In the genomic region with DNA sequence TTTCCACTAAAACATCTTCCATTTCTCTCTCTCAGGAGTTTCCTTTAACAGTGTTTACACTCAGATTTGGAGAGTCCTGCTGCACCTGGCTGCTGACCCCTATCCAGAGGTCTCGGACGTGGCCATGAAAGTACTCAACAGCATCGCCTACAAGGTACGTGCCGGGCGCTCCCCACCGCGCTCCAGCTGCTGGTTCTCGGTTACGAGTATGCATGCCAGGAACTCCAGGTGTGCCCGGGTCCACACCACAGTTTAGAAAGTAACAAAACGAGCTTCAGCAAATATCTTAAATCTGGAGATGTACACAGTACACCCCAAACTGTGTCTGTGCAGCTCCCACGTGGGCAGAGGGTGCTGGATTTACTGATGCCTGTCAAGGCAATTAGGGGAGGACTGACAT, we compare ENCODE assay signal across 1 cellular context.
TF ChIP-seq lines count a peak whose summit lies in the region.

No MANE protein-coding gene starts in this region.

TF ChIP-seq in GM12878, 131 proteins besides CTCF, POLR2A, EP300 and RAD21 (continued from another document):
- TF ChIP-seq, protein P1, sequence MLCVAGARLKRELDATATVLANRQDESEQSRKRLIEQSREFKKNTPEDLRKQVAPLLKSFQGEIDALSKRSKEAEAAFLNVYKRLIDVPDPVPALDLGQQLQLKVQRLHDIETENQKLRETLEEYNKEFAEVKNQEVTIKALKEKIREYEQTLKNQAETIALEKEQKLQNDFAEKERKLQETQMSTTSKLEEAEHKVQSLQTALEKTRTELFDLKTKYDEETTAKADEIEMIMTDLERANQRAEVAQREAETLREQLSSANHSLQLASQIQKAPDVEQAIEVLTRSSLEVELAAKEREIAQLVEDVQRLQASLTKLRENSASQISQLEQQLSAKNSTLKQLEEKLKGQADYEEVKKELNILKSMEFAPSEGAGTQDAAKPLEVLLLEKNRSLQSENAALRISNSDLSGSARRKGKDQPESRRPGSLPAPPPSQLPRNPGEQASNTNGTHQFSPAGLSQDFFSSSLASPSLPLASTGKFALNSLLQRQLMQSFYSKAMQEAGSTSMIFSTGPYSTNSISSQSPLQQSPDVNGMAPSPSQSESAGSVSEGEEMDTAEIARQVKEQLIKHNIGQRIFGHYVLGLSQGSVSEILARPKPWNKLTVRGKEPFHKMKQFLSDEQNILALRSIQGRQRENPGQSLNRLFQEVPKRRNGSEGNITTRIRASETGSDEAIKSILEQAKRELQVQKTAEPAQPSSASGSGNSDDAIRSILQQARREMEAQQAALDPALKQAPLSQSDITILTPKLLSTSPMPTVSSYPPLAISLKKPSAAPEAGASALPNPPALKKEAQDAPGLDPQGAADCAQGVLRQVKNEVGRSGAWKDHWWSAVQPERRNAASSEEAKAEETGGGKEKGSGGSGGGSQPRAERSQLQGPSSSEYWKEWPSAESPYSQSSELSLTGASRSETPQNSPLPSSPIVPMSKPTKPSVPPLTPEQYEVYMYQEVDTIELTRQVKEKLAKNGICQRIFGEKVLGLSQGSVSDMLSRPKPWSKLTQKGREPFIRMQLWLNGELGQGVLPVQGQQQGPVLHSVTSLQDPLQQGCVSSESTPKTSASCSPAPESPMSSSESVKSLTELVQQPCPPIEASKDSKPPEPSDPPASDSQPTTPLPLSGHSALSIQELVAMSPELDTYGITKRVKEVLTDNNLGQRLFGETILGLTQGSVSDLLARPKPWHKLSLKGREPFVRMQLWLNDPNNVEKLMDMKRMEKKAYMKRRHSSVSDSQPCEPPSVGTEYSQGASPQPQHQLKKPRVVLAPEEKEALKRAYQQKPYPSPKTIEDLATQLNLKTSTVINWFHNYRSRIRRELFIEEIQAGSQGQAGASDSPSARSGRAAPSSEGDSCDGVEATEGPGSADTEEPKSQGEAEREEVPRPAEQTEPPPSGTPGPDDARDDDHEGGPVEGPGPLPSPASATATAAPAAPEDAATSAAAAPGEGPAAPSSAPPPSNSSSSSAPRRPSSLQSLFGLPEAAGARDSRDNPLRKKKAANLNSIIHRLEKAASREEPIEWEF (IDR thresholded peaks at IDR 0.05; ENCODE audit: insufficient replicate concordance, low read depth, low read length): no peak
- TF ChIP-seq ZNF274 (IDR thresholded peaks at IDR 0.05; ENCODE audit: insufficient read depth, insufficient read length) (no peak), SRF (IDR thresholded peaks at IDR 0.05; ENCODE audit: low read depth in 2 of 2, low read length in 2 of 2) (no peak), SREBF1 (IDR thresholded peaks at IDR 0.05; ENCODE audit: low read length) (no peak), CHD1 (IDR thresholded peaks at IDR 0.05; ENCODE audit: low read depth, low read length) (no peak)
TF ChIP-seq in GM12878: peak in this region for 0.
